ENCODE assay signal across 1 cellular context in the genomic region with DNA sequence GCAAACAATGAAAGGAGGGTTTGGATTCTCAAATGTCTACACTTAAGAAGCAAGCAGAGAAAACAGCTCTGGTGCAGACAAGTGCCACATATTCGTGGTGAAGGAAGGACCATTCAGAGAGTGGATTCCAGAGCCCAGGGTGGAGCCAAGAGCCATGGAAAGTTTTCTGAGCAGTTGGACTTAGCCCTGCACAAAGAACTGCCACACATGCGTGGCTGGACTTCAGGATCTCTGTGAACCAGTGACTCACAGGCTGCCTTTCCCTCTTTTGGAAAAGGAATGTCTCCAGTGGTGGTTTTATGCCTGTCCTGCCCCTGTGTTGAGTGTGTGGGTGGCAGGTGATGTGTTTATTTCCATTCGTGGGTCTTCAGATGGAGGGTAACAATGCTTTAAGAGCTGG.
TF ChIP-seq lines count a peak whose summit lies in the region.

No MANE protein-coding gene starts in this region.

TF ChIP-seq in HepG2, 621 proteins besides CTCF, POLR2A, EP300 and RAD21 (continued from another document):
- TF ChIP-seq, protein P1, sequence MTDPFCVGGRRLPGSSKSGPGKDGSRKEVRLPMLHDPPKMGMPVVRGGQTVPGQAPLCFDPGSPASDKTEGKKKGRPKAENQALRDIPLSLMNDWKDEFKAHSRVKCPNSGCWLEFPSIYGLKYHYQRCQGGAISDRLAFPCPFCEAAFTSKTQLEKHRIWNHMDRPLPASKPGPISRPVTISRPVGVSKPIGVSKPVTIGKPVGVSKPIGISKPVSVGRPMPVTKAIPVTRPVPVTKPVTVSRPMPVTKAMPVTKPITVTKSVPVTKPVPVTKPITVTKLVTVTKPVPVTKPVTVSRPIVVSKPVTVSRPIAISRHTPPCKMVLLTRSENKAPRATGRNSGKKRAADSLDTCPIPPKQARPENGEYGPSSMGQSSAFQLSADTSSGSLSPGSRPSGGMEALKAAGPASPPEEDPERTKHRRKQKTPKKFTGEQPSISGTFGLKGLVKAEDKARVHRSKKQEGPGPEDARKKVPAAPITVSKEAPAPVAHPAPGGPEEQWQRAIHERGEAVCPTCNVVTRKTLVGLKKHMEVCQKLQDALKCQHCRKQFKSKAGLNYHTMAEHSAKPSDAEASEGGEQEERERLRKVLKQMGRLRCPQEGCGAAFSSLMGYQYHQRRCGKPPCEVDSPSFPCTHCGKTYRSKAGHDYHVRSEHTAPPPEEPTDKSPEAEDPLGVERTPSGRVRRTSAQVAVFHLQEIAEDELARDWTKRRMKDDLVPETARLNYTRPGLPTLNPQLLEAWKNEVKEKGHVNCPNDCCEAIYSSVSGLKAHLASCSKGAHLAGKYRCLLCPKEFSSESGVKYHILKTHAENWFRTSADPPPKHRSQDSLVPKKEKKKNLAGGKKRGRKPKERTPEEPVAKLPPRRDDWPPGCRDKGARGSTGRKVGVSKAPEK (CRISPR knock-in tag; IDR thresholded peaks at IDR 0.05; ENCODE audit: borderline replicate concordance): no peak
- TF ChIP-seq SP4 (CRISPR knock-in tag; IDR thresholded peaks at IDR 0.05) (no peak), ZNF883 (CRISPR knock-in tag; IDR thresholded peaks at IDR 0.05; ENCODE audit: not compliant biosample characterization) (no peak), RFXAP (CRISPR knock-in tag; IDR thresholded peaks at IDR 0.05; ENCODE audit: borderline replicate concordance) (no peak), JARID2 (CRISPR knock-in tag; IDR thresholded peaks at IDR 0.05; ENCODE audit: insufficient replicate concordance) (no peak), SOX6 (IDR thresholded peaks at IDR 0.05) (no peak), SOX6 (CRISPR knock-in tag; IDR thresholded peaks at IDR 0.05) (no peak), ZNF598 (CRISPR knock-in tag; IDR thresholded peaks at IDR 0.05; ENCODE audit: borderline replicate concordance) (no peak), ZNF614 (CRISPR knock-in tag; IDR thresholded peaks at IDR 0.05; ENCODE audit: borderline replicate concordance) (no peak), CBX5 (CRISPR knock-in tag; IDR thresholded peaks at IDR 0.05; ENCODE audit: borderline replicate concordance) (no peak), NFRKB (IDR thresholded peaks at IDR 0.05) (no peak), POLR2AphosphoS2 (IDR thresholded peaks at IDR 0.05; ENCODE audit: low read depth, low read length) (no peak), ZNF503 (CRISPR knock-in tag; IDR thresholded peaks at IDR 0.05) (no peak), HES4 (CRISPR knock-in tag; IDR thresholded peaks at IDR 0.05; ENCODE audit: borderline replicate concordance) (no peak), CCDC6 (CRISPR knock-in tag; IDR thresholded peaks at IDR 0.05) (no peak), SUZ12 (IDR thresholded peaks at IDR 0.05; ENCODE audit: low read depth, low read length) (no peak), ISL2 (CRISPR knock-in tag; IDR thresholded peaks at IDR 0.05) (no peak)
- TF ChIP-seq, protein P2, sequence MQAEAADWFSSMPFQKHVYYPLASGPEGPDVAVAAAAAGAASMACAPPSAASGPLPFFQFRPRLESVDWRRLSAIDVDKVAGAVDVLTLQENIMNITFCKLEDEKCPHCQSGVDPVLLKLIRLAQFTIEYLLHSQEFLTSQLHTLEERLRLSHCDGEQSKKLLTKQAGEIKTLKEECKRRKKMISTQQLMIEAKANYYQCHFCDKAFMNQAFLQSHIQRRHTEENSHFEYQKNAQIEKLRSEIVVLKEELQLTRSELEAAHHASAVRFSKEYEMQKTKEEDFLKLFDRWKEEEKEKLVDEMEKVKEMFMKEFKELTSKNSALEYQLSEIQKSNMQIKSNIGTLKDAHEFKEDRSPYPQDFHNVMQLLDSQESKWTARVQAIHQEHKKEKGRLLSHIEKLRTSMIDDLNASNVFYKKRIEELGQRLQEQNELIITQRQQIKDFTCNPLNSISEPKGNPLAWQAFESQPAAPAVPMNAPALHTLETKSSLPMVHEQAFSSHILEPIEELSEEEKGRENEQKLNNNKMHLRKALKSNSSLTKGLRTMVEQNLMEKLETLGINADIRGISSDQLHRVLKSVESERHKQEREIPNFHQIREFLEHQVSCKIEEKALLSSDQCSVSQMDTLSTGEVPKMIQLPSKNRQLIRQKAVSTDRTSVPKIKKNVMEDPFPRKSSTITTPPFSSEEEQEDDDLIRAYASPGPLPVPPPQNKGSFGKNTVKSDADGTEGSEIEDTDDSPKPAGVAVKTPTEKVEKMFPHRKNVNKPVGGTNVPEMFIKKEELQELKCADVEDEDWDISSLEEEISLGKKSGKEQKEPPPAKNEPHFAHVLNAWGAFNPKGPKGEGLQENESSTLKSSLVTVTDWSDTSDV (CRISPR knock-in tag; IDR thresholded peaks at IDR 0.05): no peak
